In genomic region chr19:41578886-41579285, GRCh38 we compare ENCODE assay signal across 6 cellular contexts. TPM values are rescaled to one million over a fixed set of nuclear protein-coding genes. Genes with fewer than 3 reads are reported as not detected.
"Had no signal": no experiment of that assay in that cellular context is flagged by ENCODE, and none has a peak within 500 bp of the region (broad histone marks: within the 10 kb centered on the region; RNA-seq: fewer than 3 reads in every experiment).

No MANE protein-coding gene starts in this region.

- DNase-seq: H9, HCEC 1CT, IMR-90 had no signal

- H3K4me2 ChIP-seq: GM23338 had no signal

- H3K4me3 Mint-ChIP-seq: GM23338, H9 had no signal

- H2AFZ ChIP-seq: GM23338 had no signal

- H3K4me3 ChIP-seq: GM23338 had no signal

- H3K4me1 Mint-ChIP-seq: H9 had no signal

- H3K27ac Mint-ChIP-seq: GM23338, H9 had no signal

- ATAC-seq: GM23338 had no signal

RNA-seq across cellular contexts. Expression of gene CEACAM21, which starts 2.9 kb away (rescaled TPM):
- total RNA-seq: GM23338, H1, H9, HT-29, IMR-90 had no signal
- polyA plus RNA-seq: GM23338, H1, IMR-90 had no signal

RNA-seq across cellular contexts. Expression of gene CEACAM4, which starts 48.0 kb away (rescaled TPM):
- total RNA-seq: GM23338, H1, H9, HT-29, IMR-90 had no signal
- polyA plus RNA-seq: GM23338, H1, IMR-90 had no signal
